ENCODE assay signal across 23 cellular contexts in the genomic region with DNA sequence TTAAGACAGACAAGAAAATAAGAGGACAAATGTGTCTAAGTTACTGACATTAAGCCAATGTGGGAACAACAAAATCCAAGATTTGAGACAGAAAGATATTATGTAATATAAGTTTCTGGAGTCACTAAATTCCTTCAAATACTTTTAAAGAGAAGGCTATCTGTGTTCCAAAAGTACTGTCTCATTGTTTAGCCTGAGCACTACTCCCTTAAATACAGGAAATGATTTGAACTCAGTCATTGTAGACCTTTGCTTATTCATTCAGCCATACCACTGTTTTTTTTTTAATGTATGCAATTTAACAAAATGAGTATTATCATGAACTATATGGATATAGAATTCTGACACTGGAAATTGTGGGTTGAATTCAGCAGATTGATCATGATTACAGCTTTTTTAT.
DNase-seq lines count a peak whose midpoint lies in the region; ATAC-seq, FAIRE-seq and TF ChIP-seq lines count a peak whose summit lies in the region.
"Had no signal": no experiment of that assay in that cellular context is flagged by ENCODE, and none has a peak within 500 bp of the region (broad histone marks: within the 10 kb centered on the region; RNA-seq: fewer than 3 reads in every experiment).

No MANE protein-coding gene starts in this region.

- H3K9me3 Mint-ChIP-seq in GM23338 = no peaks in the 10 kb centered on the region; the same call in 2 of the 3 replicates
- no peaks in the 10 kb centered on the region for H3K9me3 Mint-ChIP-seq in chondrocyte (ENCODE audit: low read depth)

- H3K4me1 Mint-ChIP-seq in GM23338 (peaks cover 8% of the 10 kb centered on the region; the same call in 2 of the 3 replicates), chondrocyte (ENCODE audit: low read depth) (no peaks in the 10 kb centered on the region)
- H3K4me1 Mint-ChIP-seq: CD4-positive, alpha-beta memory T cell had no signal

- H3K27me3 ChIP-seq in GM23338 (ENCODE audit: insufficient read depth) (no peaks in the 10 kb centered on the region), bronchial epithelial cell (ENCODE audit: control insufficient read depth, insufficient read depth, low read length) (no peaks in the 10 kb centered on the region)
- H3K27me3 ChIP-seq: BLaER1 had no signal

- no peak overlapping the region for H2AFZ ChIP-seq in GM23338
- H2AFZ ChIP-seq: PC-9 had no signal

- H3K36me3 Mint-ChIP-seq in GM23338 (ENCODE audit: low read depth) (no peaks in the 10 kb centered on the region), chondrocyte (ENCODE audit: low read depth) (no peaks in the 10 kb centered on the region)
- H3K36me3 Mint-ChIP-seq: CD4-positive, alpha-beta memory T cell had no signal

- no peak overlapping the region for H3K27ac ChIP-seq in GM23338 (ENCODE audit: low read depth)
- H3K27ac ChIP-seq: BLaER1, PC-9 had no signal

- no peak for FAIRE-seq in bronchial epithelial cell (lab: Jason Lieb, UNC)
- FAIRE-seq: A204.1, G401.6, GM18507 had no signal

- H3K4me3 ChIP-seq in AG10803 (ENCODE audit: low read length) (no peak overlapping the region), GM23338 (no peak overlapping the region), bronchial epithelial cell (ENCODE audit: low read depth, low read length) (no peak overlapping the region), fibroblast of pulmonary artery (replicated peaks; ENCODE audit: low read depth, low read length) (no peak overlapping the region)
- H3K4me3 ChIP-seq: BLaER1, PC-9 had no signal

- H3K79me2 ChIP-seq in GM23338 (replicated peaks; ENCODE audit: insufficient read depth) = no peaks in the 10 kb centered on the region

- no peaks in the 10 kb centered on the region for H3K36me3 ChIP-seq in GM23338 (ENCODE audit: insufficient read depth)
- H3K36me3 ChIP-seq in bronchial epithelial cell (ENCODE audit: control insufficient read depth, insufficient read depth, low read length) = no peaks in the 10 kb centered on the region
- H3K36me3 ChIP-seq: BLaER1 had no signal

- H3K9me2 ChIP-seq in GM23338 (ENCODE audit: insufficient read depth) = no peaks in the 10 kb centered on the region
- H3K9me2 ChIP-seq: SK-N-SH had no signal

- no peak for ATAC-seq in GM23338
- no peak for ATAC-seq in HG02840 (IDR thresholded peaks at IDR 0.05; ENCODE audit: low FRiP score, unreplicated experiment)

- H4K20me1 ChIP-seq in GM23338 (replicated peaks; ENCODE audit: insufficient read depth) = no peaks in the 10 kb centered on the region
- H4K20me1 ChIP-seq: BLaER1 had no signal

- H3K27ac Mint-ChIP-seq in GM23338 = no peak overlapping the region
- no peak overlapping the region for H3K27ac Mint-ChIP-seq in chondrocyte (ENCODE audit: unreplicated experiment)
- H3K27ac Mint-ChIP-seq: CD4-positive, alpha-beta memory T cell had no signal

- peak; percentile 13 for DNase-seq in AG10803 (ENCODE audit: low read depth)
- no peak for DNase-seq in GM23338 (ENCODE audit: low spot score)
- peak; percentile 62 for DNase-seq in bronchial epithelial cell (ENCODE audit: low read depth)
- peak; percentile 52 for DNase-seq in fibroblast of pulmonary artery (ENCODE audit: low read depth)
- no peak for DNase-seq in effector CD8-positive, alpha-beta T cell (lab: John Stamatoyannopoulos, UW)
- no peak for DNase-seq in chondrocyte (ENCODE audit: low spot score)
- DNase-seq in retina = no peak
- DNase-seq: CD4-positive, alpha-beta memory T cell; DND-41; Kasumi-1; NCI-H1694; NCI-H2081; NCI-H2171; NCI-H526; PC-9; RPMI8226; SHP77 treated with DMSO at 0.1 percent for 48 hours; SK-N-SH had no signal

- H3K27me3 Mint-ChIP-seq in GM23338 (ENCODE audit: insufficient read depth, low read depth, poor library complexity) = no peaks in the 10 kb centered on the region
- H3K27me3 Mint-ChIP-seq in chondrocyte (ENCODE audit: low read depth) = no peaks in the 10 kb centered on the region

- H3K4me1 ChIP-seq in GM23338 (ENCODE audit: insufficient read depth) = peaks cover 13% of the 10 kb centered on the region
- H3K4me1 ChIP-seq: BLaER1 had no signal

- peak overlapping the region; percentile 4; the same call in 1 of the 2 replicates for H3K4me2 ChIP-seq in GM23338
- H3K4me2 ChIP-seq: BLaER1, PC-9, SK-N-SH had no signal

- no peak overlapping the region for H3K4me3 Mint-ChIP-seq in GM23338
- H3K4me3 Mint-ChIP-seq in chondrocyte (ENCODE audit: unreplicated experiment) = no peak overlapping the region
- H3K4me3 Mint-ChIP-seq: CD4-positive, alpha-beta memory T cell had no signal

- TF ChIP-seq CTCF in AG10803 (conservative IDR thresholded peaks at IDR 0.05; ENCODE audit: low read length) = no peak
- no peak for TF ChIP-seq CTCF in GM23338 (conservative IDR thresholded peaks at IDR 0.05; ENCODE audit: low read depth in 2 of 2)
- TF ChIP-seq CTCF in bronchial epithelial cell (IDR thresholded peaks at IDR 0.05; ENCODE audit: insufficient read depth, low read length, severe bottlenecking) = no peak
- no peak for TF ChIP-seq CTCF in fibroblast of pulmonary artery (IDR thresholded peaks at IDR 0.05; ENCODE audit: low read length, missing control alignments)
- no peak for TF ChIP-seq CTCF in chondrocyte (IDR thresholded peaks at IDR 0.05)

- no peaks in the 10 kb centered on the region for H3F3A ChIP-seq in GM23338 (replicated peaks; ENCODE audit: low read depth)

TF ChIP-seq in GM23338, 12 proteins besides CTCF, POLR2A, EP300 and RAD21 (continues in another document):
- TF ChIP-seq, protein P1, sequence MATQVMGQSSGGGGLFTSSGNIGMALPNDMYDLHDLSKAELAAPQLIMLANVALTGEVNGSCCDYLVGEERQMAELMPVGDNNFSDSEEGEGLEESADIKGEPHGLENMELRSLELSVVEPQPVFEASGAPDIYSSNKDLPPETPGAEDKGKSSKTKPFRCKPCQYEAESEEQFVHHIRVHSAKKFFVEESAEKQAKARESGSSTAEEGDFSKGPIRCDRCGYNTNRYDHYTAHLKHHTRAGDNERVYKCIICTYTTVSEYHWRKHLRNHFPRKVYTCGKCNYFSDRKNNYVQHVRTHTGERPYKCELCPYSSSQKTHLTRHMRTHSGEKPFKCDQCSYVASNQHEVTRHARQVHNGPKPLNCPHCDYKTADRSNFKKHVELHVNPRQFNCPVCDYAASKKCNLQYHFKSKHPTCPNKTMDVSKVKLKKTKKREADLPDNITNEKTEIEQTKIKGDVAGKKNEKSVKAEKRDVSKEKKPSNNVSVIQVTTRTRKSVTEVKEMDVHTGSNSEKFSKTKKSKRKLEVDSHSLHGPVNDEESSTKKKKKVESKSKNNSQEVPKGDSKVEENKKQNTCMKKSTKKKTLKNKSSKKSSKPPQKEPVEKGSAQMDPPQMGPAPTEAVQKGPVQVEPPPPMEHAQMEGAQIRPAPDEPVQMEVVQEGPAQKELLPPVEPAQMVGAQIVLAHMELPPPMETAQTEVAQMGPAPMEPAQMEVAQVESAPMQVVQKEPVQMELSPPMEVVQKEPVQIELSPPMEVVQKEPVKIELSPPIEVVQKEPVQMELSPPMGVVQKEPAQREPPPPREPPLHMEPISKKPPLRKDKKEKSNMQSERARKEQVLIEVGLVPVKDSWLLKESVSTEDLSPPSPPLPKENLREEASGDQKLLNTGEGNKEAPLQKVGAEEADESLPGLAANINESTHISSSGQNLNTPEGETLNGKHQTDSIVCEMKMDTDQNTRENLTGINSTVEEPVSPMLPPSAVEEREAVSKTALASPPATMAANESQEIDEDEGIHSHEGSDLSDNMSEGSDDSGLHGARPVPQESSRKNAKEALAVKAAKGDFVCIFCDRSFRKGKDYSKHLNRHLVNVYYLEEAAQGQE (IDR thresholded peaks at IDR 0.05; ENCODE audit: unreplicated experiment) = no peak
- no peak for TF ChIP-seq JUNB (IDR thresholded peaks at IDR 0.05; ENCODE audit: unreplicated experiment)
- no peak for TF ChIP-seq ZNF114 (CRISPR knock-in tag; IDR thresholded peaks at IDR 0.05)
- TF ChIP-seq ZNF331 (CRISPR knock-in tag; IDR thresholded peaks at IDR 0.05; ENCODE audit: low read depth) = no peak
- TF ChIP-seq POLR2AphosphoS5 (IDR thresholded peaks at IDR 0.05; ENCODE audit: low read depth) = no peak
- TF ChIP-seq EZH2 (IDR thresholded peaks at IDR 0.05; ENCODE audit: low read depth, unreplicated experiment) = no peak
- TF ChIP-seq, protein P2, sequence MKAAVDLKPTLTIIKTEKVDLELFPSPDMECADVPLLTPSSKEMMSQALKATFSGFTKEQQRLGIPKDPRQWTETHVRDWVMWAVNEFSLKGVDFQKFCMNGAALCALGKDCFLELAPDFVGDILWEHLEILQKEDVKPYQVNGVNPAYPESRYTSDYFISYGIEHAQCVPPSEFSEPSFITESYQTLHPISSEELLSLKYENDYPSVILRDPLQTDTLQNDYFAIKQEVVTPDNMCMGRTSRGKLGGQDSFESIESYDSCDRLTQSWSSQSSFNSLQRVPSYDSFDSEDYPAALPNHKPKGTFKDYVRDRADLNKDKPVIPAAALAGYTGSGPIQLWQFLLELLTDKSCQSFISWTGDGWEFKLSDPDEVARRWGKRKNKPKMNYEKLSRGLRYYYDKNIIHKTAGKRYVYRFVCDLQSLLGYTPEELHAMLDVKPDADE (IDR thresholded peaks at IDR 0.05) = no peak
- TF ChIP-seq EZH2phosphoT487 (IDR thresholded peaks at IDR 0.05; ENCODE audit: unreplicated experiment) = no peak
- no peak for TF ChIP-seq STAT1 (IDR thresholded peaks at IDR 0.05; ENCODE audit: unreplicated experiment)
- TF ChIP-seq NANOG (IDR thresholded peaks at IDR 0.05; ENCODE audit: borderline replicate concordance) = no peak
- no peak for TF ChIP-seq CREB1 (CRISPR knock-in tag; IDR thresholded peaks at IDR 0.05; ENCODE audit: low read depth)

Comparison
In these comparisons a context has a peak if more than half of its experiments do, and no peak if none do; other contexts are left out.
1. DNase-seq: peak in AG10803 (single experiment), bronchial epithelial cell (single experiment) and fibroblast of pulmonary artery (single experiment); none in GM23338 (single experiment), effector CD8-positive, alpha-beta T cell (single experiment), chondrocyte (single experiment) and retina (single experiment).